In the genomic region with DNA sequence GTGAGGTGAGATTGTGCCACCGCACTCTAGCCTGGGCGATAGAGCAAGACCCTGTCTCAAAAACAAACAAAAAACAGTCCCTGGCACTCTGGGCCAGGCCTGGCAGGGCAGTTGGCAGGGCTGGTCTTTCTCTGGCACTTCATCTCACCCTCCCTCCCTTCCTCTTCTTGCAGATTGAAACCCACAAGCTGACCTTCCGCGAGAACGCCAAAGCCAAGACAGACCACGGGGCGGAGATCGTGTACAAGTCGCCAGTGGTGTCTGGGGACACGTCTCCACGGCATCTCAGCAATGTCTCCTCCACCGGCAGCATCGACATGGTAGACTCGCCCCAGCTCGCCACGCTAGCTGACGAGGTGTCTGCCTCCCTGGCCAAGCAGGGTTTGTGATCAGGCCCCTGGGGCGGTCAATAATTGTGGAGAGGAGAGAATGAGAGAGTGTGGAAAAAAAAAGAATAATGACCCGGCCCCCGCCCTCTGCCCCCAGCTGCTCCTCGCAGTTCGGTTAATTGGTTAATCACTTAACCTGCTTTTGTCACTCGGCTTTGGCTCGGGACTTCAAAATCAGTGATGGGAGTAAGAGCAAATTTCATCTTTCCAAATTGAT, we compare ENCODE assay signal across 21 cellular contexts. TPM values are rescaled to one million over a fixed set of nuclear protein-coding genes. Genes with fewer than 3 reads are reported as not detected.
DNase-seq lines count a peak whose midpoint lies in the region; ATAC-seq, FAIRE-seq and TF ChIP-seq lines count a peak whose summit lies in the region.
"Had no signal": no experiment of that assay in that cellular context is flagged by ENCODE, and none has a peak within 500 bp of the region (broad histone marks: within the 10 kb centered on the region; RNA-seq: fewer than 3 reads in every experiment).

No MANE protein-coding gene starts in this region.

- H3K36me3 Mint-ChIP-seq in central memory CD8-positive, alpha-beta T cell (ENCODE audit: insufficient read depth) = peaks cover 17% of the 10 kb centered on the region
- peaks cover 0 to 22% (median 1%) of the 10 kb centered on the region in 3 donors for H3K36me3 Mint-ChIP-seq in naive thymus-derived CD8-positive, alpha-beta T cell

- TF ChIP-seq RAD21 in HepG2 (CRISPR knock-in tag; IDR thresholded peaks at IDR 0.05) = no peak

- H3K27ac Mint-ChIP-seq in central memory CD8-positive, alpha-beta T cell (ENCODE audit: low read depth) = peak overlapping the region; percentile 80
- H3K27ac Mint-ChIP-seq in naive thymus-derived CD8-positive, alpha-beta T cell = peak overlapping the region in 6 of 10 donors; percentile 19 to 79 (median 30)
- H3K27ac Mint-ChIP-seq: activated naive CD8-positive, alpha-beta T cell treated with anti-CD3 and anti-CD28 coated beads, Interleukin-2, amount 10 ng/mL, durations not matched to agents 7 days and 5 days; T-helper 2 cell treated with Interferon-gamma antibody and Interleukin-4, amounts not matched to agents 5 μg/mL and 100 μg/mL, for 36 hours had no signal

- no peak overlapping the region for H3K4me2 ChIP-seq in HepG2 (ENCODE audit: low read depth, low read length)

- ATAC-seq in HepG2 (no peak), right lobe of liver (no peak), GM21717 (IDR thresholded peaks at IDR 0.05; ENCODE audit: unreplicated experiment) (no peak)
- no peak for ATAC-seq in central memory CD8-positive, alpha-beta T cell (replicated peaks; ENCODE audit: extremely low read depth, poor library complexity, severe bottlenecking)
- no peak for ATAC-seq in naive thymus-derived CD8-positive, alpha-beta T cell
- ATAC-seq: left lung had no signal

- H4K20me1 ChIP-seq in HepG2 (ENCODE audit: insufficient read depth, low read length) = no peaks in the 10 kb centered on the region

- H3K27ac ChIP-seq in HepG2 (ENCODE audit: extremely low read length, insufficient read depth, low read length) (no peak overlapping the region), right lobe of liver (no peak overlapping the region), right atrium auricular region (no peak overlapping the region)
- H3K27ac ChIP-seq: left lung, neutrophil, SJSA1 had no signal

- H3K4me1 ChIP-seq in HepG2 (ENCODE audit: insufficient read depth, low read length) = no peaks in the 10 kb centered on the region
- H3K4me1 ChIP-seq in right lobe of liver = no peaks in the 10 kb centered on the region
- peaks cover 0 to 18% of the 10 kb centered on the region in 2 donors for H3K4me1 ChIP-seq in right atrium auricular region
- H3K4me1 ChIP-seq: SJSA1 had no signal

- H3K4me3 Mint-ChIP-seq in central memory CD8-positive, alpha-beta T cell = no peak overlapping the region
- H3K4me3 Mint-ChIP-seq in naive thymus-derived CD8-positive, alpha-beta T cell = no peak overlapping the region
- H3K4me3 Mint-ChIP-seq: activated naive CD8-positive, alpha-beta T cell treated with anti-CD3 and anti-CD28 coated beads, Interleukin-2, amount 10 ng/mL, durations not matched to agents 7 days and 5 days; T-helper 2 cell treated with Interferon-gamma antibody and Interleukin-4, amounts not matched to agents 5 μg/mL and 100 μg/mL, for 36 hours had no signal

- intact Hi-C loops in HepG2 (cut with micrococcal nuclease; ENCODE audit: unreplicated experiment) = no loop called here
- intact Hi-C loops in right lobe of liver (cut with DNase I) = no loop called here

- H3K9me3 Mint-ChIP-seq in central memory CD8-positive, alpha-beta T cell = no peaks in the 10 kb centered on the region
- no peaks in the 10 kb centered on the region for H3K9me3 Mint-ChIP-seq in naive thymus-derived CD8-positive, alpha-beta T cell
- H3K9me3 Mint-ChIP-seq: activated naive CD8-positive, alpha-beta T cell treated with anti-CD3 and anti-CD28 coated beads, Interleukin-2, amount 10 ng/mL, durations not matched to agents 7 days and 5 days; T-helper 2 cell treated with Interferon-gamma antibody and Interleukin-4, amounts not matched to agents 5 μg/mL and 100 μg/mL, for 36 hours had no signal

- H3K79me2 ChIP-seq in HepG2 (ENCODE audit: insufficient read depth, low read length) = no peaks in the 10 kb centered on the region

- H3K9me3 ChIP-seq in HepG2 (ENCODE audit: low read length) = no peaks in the 10 kb centered on the region
- H3K9me3 ChIP-seq in right lobe of liver = no peaks in the 10 kb centered on the region
- H3K9me3 ChIP-seq in right atrium auricular region = no peaks in the 10 kb centered on the region
- H3K9me3 ChIP-seq: left lung, neutrophil, SJSA1 had no signal

- WGBS in HepG2 (ENCODE audit: low lambda C conversion rate) = 97% methylated on average over 24 of the region's 24 CpGs
- WGBS in right lobe of liver (ENCODE audit: insufficient coverage, low coverage, low lambda C conversion rate, missing lambda C conversion rate) = 94% methylated on average over 17 of the region's 24 CpGs

- H3K27me3 ChIP-seq in HepG2 (ENCODE audit: control insufficient read depth in 1 of 2, insufficient read depth in 2 of 2, low read length in 2 of 2) (no peaks in the 10 kb centered on the region), right lobe of liver (no peaks in the 10 kb centered on the region), right atrium auricular region (no peaks in the 10 kb centered on the region)
- H3K27me3 ChIP-seq: left lung, neutrophil, SJSA1 had no signal

- in situ Hi-C loops in HepG2 (cut with HindIII; ENCODE audit: extremely low pct_ligation_motif_present, low pct_unique_long_range_greater_than_20kb) = loop anchor here (25.0 kb wide), 1 partner anchor 813 kb away; no protein-coding TSS in a partner anchor

- no peaks in the 10 kb centered on the region for H3K27me3 Mint-ChIP-seq in central memory CD8-positive, alpha-beta T cell
- H3K27me3 Mint-ChIP-seq in naive thymus-derived CD8-positive, alpha-beta T cell = no peaks in the 10 kb centered on the region
- H3K27me3 Mint-ChIP-seq: activated naive CD8-positive, alpha-beta T cell treated with anti-CD3 and anti-CD28 coated beads, Interleukin-2, amount 10 ng/mL, durations not matched to agents 7 days and 5 days had no signal

- H3K36me3 ChIP-seq in HepG2 (replicated peaks in 1 of 2; ENCODE audit: control insufficient read depth in 1 of 2, insufficient read depth in 2 of 2, low read length in 2 of 2) = peaks cover 12 to 21% of the 10 kb centered on the region in 2 experiments; a peak in 4 of 5 replicates
- no peaks in the 10 kb centered on the region for H3K36me3 ChIP-seq in right lobe of liver
- peaks cover 5% of the 10 kb centered on the region for H3K36me3 ChIP-seq in right atrium auricular region

- CTCF ChIA-PET in HepG2 (lab: Yijun Ruan, JAX; ENCODE audit: low intra/inter-chr PET ratio, low total read pairs) = no interaction called here

- FAIRE-seq in HepG2 (lab: Jason Lieb, UNC) (no peak), urothelium cell line (lab: Jason Lieb, UNC) (peak; percentile 32)
- FAIRE-seq: G401.6 had no signal

- H3K9ac ChIP-seq in HepG2 (ENCODE audit: insufficient read depth, low read depth, low read length) = no peak overlapping the region

- TF ChIP-seq CTCF in HepG2 (CRISPR knock-in tag; IDR thresholded peaks at IDR 0.05) (no peak), right lobe of liver (IDR thresholded peaks at IDR 0.05) (no peak), right atrium auricular region (IDR thresholded peaks at IDR 0.05) (no peak)

- H2AFZ ChIP-seq in HepG2 (ENCODE audit: low read length) = no peak overlapping the region

- POLR2A ChIA-PET in HepG2 (lab: Yijun Ruan, JAX) = no interaction called here
- POLR2A ChIA-PET in naive thymus-derived CD8-positive, alpha-beta T cell (lab: Charles Lee) = no interaction called here

- BruUV-seq in HepG2 (replicated peaks; lab: Mats Ljungman, UMichigan) = no TSS peak

- no peak overlapping the region for H3K4me3 ChIP-seq in HepG2 (replicated peaks in 1 of 3; ENCODE audit: insufficient read depth in 1 of 3, low read depth in 2 of 3, low read length in 3 of 3)
- H3K4me3 ChIP-seq in right lobe of liver = no peak overlapping the region
- H3K4me3 ChIP-seq in right atrium auricular region = no peak overlapping the region
- H3K4me3 ChIP-seq: left lung, SJSA1 had no signal

- TF ChIP-seq POLR2A in HepG2 (IDR thresholded peaks at IDR 0.05; ENCODE audit: insufficient read depth in 1 of 2, low read depth in 2 of 2, low read length in 2 of 2) = no peak
- no peak for TF ChIP-seq POLR2A in right lobe of liver (IDR thresholded peaks at IDR 0.05)

- DNase-seq in HepG2 (ENCODE audit: low spot score) (no peak), right lobe of liver (no peak), urothelium cell line (ENCODE audit: low spot score) (no peak), right atrium auricular region (ENCODE audit: low spot score) (no peak), kidney glomerular epithelial cell (lab: John Stamatoyannopoulos, UW) (no peak)
- no peak for DNase-seq in central memory CD8-positive, alpha-beta T cell (ENCODE audit: low spot score in 2 of 2)
- no peak for DNase-seq in naive thymus-derived CD8-positive, alpha-beta T cell
- DNase-seq: ACHN; activated CD4-positive, alpha-beta T cell treated with anti-CD3 and anti-CD28 coated beads, Interleukin-2, amount 50 U/mL, for 4 hours; activated naive CD8-positive, alpha-beta T cell treated with anti-CD3 and anti-CD28 coated beads, Interleukin-2, amount 10 ng/mL, durations not matched to agents 7 days and 5 days; activated T-cell treated with anti-CD3 and anti-CD28 coated beads, Interleukin-2, amount 50 U/mL, for 48 hours; left lung; NCI-H1694; NCI-H748 treated with DMSO at 0.1 percent for 48 hours; OCI-M1 had no signal

- TF ChIP-seq EP300 in HepG2 (IDR thresholded peaks at IDR 0.05; ENCODE audit: low read depth in 2 of 2, low read length in 2 of 2) (no peak), HepG2 (CRISPR knock-in tag; IDR thresholded peaks at IDR 0.05; ENCODE audit: borderline replicate concordance) (no peak)

- peaks cover 45% of the 10 kb centered on the region for H3K4me1 Mint-ChIP-seq in central memory CD8-positive, alpha-beta T cell
- H3K4me1 Mint-ChIP-seq in naive thymus-derived CD8-positive, alpha-beta T cell = peaks cover 15 to 70% (median 32%) of the 10 kb centered on the region in 4 donors

RNA-seq across cellular contexts. Expression of a gene that starts 24.8 kb away (rescaled TPM):
- total RNA-seq in HepG2 (2016; rRNA removed; fragmentation: Illumina TruSeq; extraction: Trizol) = not detected in 2 replicates
- total RNA-seq in HepG2 (2016; cell fraction: cytosol; rRNA removed; fragmentation: Illumina TruSeq; extraction: Trizol; ENCODE audit: low read depth) = not detected in 2 replicates
- not detected in 2 replicates for total RNA-seq in HepG2 (2016; cell fraction: insoluble cytoplasmic fraction; rRNA removed; fragmentation: Illumina TruSeq; extraction: Trizol)
- total RNA-seq in HepG2 (2016; cell fraction: membrane; rRNA removed; fragmentation: Illumina TruSeq; extraction: Trizol) = not detected in 2 replicates
- total RNA-seq in HepG2 (2016; cell fraction: nucleus; rRNA removed; fragmentation: Illumina TruSeq; extraction: Trizol) = not detected in 2 replicates
- 0.37 TPM in 1 of 2 replicates, not detected in the other for polyA plus RNA-seq in HepG2 (2011; rRNA removed)
- not detected in 2 replicates for polyA plus RNA-seq in HepG2 (2011; cell fraction: cytosol; rRNA removed)
- polyA plus RNA-seq in HepG2 (2011; cell fraction: nucleus; rRNA removed) = not detected in 2 replicates
- not detected in 2 replicates for polyA plus RNA-seq in HepG2 (2012)
- not detected in 2 replicates for polyA plus RNA-seq in HepG2 (2016; cell fraction: cytosol; fragmentation: Illumina TruSeq; extraction: Trizol; ENCODE audit: low read depth)
- polyA plus RNA-seq in HepG2 (2016; cell fraction: insoluble cytoplasmic fraction; fragmentation: Illumina TruSeq; extraction: Trizol; ENCODE audit: low read depth) = not detected in 2 replicates
- not detected in 2 replicates for polyA plus RNA-seq in HepG2 (2016; cell fraction: membrane; fragmentation: Illumina TruSeq; extraction: Trizol; ENCODE audit: low read depth)
- not detected in 2 replicates for polyA plus RNA-seq in HepG2 (2016; cell fraction: nucleus; fragmentation: Illumina TruSeq; extraction: Trizol; ENCODE audit: insufficient read depth, low read depth)
- 0.78 TPM in 1 of 2 replicates, not detected in the other for polyA minus RNA-seq in HepG2 (2011; rRNA and poly(A)+ RNA removed; ENCODE audit: low replicate concordance)
- polyA minus RNA-seq in HepG2 (2011; cell fraction: cytosol; rRNA and poly(A)+ RNA removed) = not detected in 2 replicates
- polyA minus RNA-seq in HepG2 (2011; cell fraction: nucleus; rRNA and poly(A)+ RNA removed) = not detected in 2 replicates
- not detected for total RNA-seq in right lobe of liver
- not detected for total RNA-seq in naive thymus-derived CD8-positive, alpha-beta T cell
- not detected for polyA plus RNA-seq in naive thymus-derived CD8-positive, alpha-beta T cell
- not detected for total RNA-seq in right atrium auricular region
- total RNA-seq: activated naive CD8-positive, alpha-beta T cell treated with anti-CD3 and anti-CD28 coated beads, Interleukin-2, amount 10 ng/mL, durations not matched to agents 7 days and 5 days; left lung; M059J; SJSA1 had no signal
